8 cellular contexts compared by ENCODE assay signal in genomic region chr16:667780-668518, GRCh38. TPM values are rescaled to one million over a fixed set of nuclear protein-coding genes. Genes with fewer than 3 reads are reported as not detected.
DNase-seq lines count a peak whose midpoint lies in the region; ATAC-seq and TF ChIP-seq lines count a peak whose summit lies in the region.

Gene RHOT2, plus strand, starts transcription at chr16:668132. Its CDS starts 68 bp downstream, at chr16:668200.

- 0% methylated on average over 32 to 44 of the region's 78 CpGs for WGBS in tibial nerve, 2 donors

- no peaks in the 10 kb centered on the region for H3K27me3 Mint-ChIP-seq in activated naive CD8-positive, alpha-beta T cell treated with anti-CD3 and anti-CD28 coated beads, Interleukin-2, amount 50 U/mL, for 24 hours

- H3K9me3 ChIP-seq in cardiac muscle cell (ENCODE audit: low read depth) (no peaks in the 10 kb centered on the region), tibial nerve (no peaks in the 10 kb centered on the region)

- H3K4me3 ChIP-seq in GM12864 (ENCODE audit: low read depth, low read length), result peak within 1 kb of the TSS; percentile 73
- peak within 1 kb of the TSS; percentile 85 for H3K4me3 ChIP-seq in cardiac muscle cell
- H3K4me3 ChIP-seq in tibial nerve, result peak within 1 kb of the TSS; percentile 91 to 99 (median 96)

- peak within 1 kb of the TSS; percentile 76 for H3K4me3 Mint-ChIP-seq in activated naive CD8-positive, alpha-beta T cell treated with anti-CD3 and anti-CD28 coated beads, Interleukin-2, amount 50 U/mL, for 24 hours

- H3K36me3 Mint-ChIP-seq in activated naive CD8-positive, alpha-beta T cell treated with anti-CD3 and anti-CD28 coated beads, Interleukin-2, amount 50 U/mL, for 24 hours (ENCODE audit: low read depth), result peaks cover 5% of the 10 kb centered on the region

- no peaks in the 10 kb centered on the region for H3K4me1 ChIP-seq in cardiac muscle cell (ENCODE audit: low read depth)
- H3K4me1 ChIP-seq in tibial nerve, result peaks cover 3 to 29% (median 12%) of the 10 kb centered on the region in 4 donors

- H3K27me3 ChIP-seq in cardiac muscle cell (no peaks in the 10 kb centered on the region), tibial nerve (no peaks in the 10 kb centered on the region)

- H3K9me3 Mint-ChIP-seq in activated naive CD8-positive, alpha-beta T cell treated with anti-CD3 and anti-CD28 coated beads, Interleukin-2, amount 50 U/mL, for 24 hours, result no peaks in the 10 kb centered on the region

- peak; percentile 91 for ATAC-seq in HG02759 (IDR thresholded peaks at IDR 0.05; ENCODE audit: unreplicated experiment)
- ATAC-seq in activated naive CD8-positive, alpha-beta T cell treated with anti-CD3 and anti-CD28 coated beads, Interleukin-2, amount 50 U/mL, for 24 hours, result peak; percentile 96

- peaks cover 34% of the 10 kb centered on the region for H3K36me3 ChIP-seq in cardiac muscle cell
- peaks cover 0 to 40% (median 4%) of the 10 kb centered on the region in 3 donors for H3K36me3 ChIP-seq in tibial nerve

- TF ChIP-seq POLR2A in tibial nerve (IDR thresholded peaks at IDR 0.05), result peak; percentile 30 to 72

- TF ChIP-seq EP300 in tibial nerve (IDR thresholded peaks at IDR 0.05), result peak in 1 of 2 donors; percentile 77

- DNase-seq in GM12864 (ENCODE audit: low read depth), result peak; percentile 60
- DNase-seq in NCI-H1436 (lab: John Stamatoyannopoulos, UW), result peak; percentile 90
- peak; percentile 75 for DNase-seq in T follicular helper cell (ENCODE audit: low read depth)
- peak; percentile 96 for DNase-seq in activated naive CD8-positive, alpha-beta T cell treated with anti-CD3 and anti-CD28 coated beads, Interleukin-2, amount 50 U/mL, for 24 hours
- DNase-seq in cardiac muscle cell (ENCODE audit: low read depth in 1 of 2, low spot score in 1 of 2), result peak; percentile 94 to 96
- DNase-seq in pons (ENCODE audit: low spot score), result peak; percentile 83
- peak; percentile 82 to 90 for DNase-seq in tibial nerve (ENCODE audit: low spot score in 2 of 2)

- H3K27ac ChIP-seq in cardiac muscle cell (peak within 1 kb of the TSS; percentile 44), tibial nerve (peak within 1 kb of the TSS; percentile 86 to 97 (median 94))

- H3K4me1 Mint-ChIP-seq in activated naive CD8-positive, alpha-beta T cell treated with anti-CD3 and anti-CD28 coated beads, Interleukin-2, amount 50 U/mL, for 24 hours, result peaks cover 6% of the 10 kb centered on the region

- peak within 1 kb of the TSS; percentile 86 for H3K27ac Mint-ChIP-seq in activated naive CD8-positive, alpha-beta T cell treated with anti-CD3 and anti-CD28 coated beads, Interleukin-2, amount 50 U/mL, for 24 hours

- TF ChIP-seq CTCF in GM12864 (IDR thresholded peaks at IDR 0.05; ENCODE audit: low read depth, low read length, missing control alignments) (peak; percentile 81), cardiac muscle cell (IDR thresholded peaks at IDR 0.05; ENCODE audit: low read depth, low read length) (peak; percentile 67), tibial nerve (IDR thresholded peaks at IDR 0.05) (peak; percentile 90 to 99 (median 95))

RNA-seq across cellular contexts. Expression of gene RHOT2, which starts in this region (rescaled TPM):
- total RNA-seq in cardiac muscle cell, result 251 and 305 TPM in 2 replicates
- polyA plus RNA-seq in cardiac muscle cell, result 294 and 315 TPM in 2 replicates
- total RNA-seq in tibial nerve, result 100 to 1,000 TPM in 3 of 4 donors, 10 to 100 TPM in 1; 68.6 to 188 (median 106) TPM

Comparison
In these comparisons a context has a peak if more than half of its experiments do, and no peak if none do; other contexts are left out.
1. Peak in every context shown above with its lines: DNase-seq, ATAC-seq, H3K4me3 ChIP-seq and H3K27ac ChIP-seq.